In genomic region chr12:112008918-112009317, GRCh38 we compare ENCODE assay signal across 16 cellular contexts.
"Had no signal": no experiment of that assay in that cellular context is flagged by ENCODE, and none has a peak within 500 bp of the region (broad histone marks: within the 10 kb centered on the region; RNA-seq: fewer than 3 reads in every experiment).

No MANE protein-coding gene starts in this region.

- H3K4me3 ChIP-seq: heart left ventricle, ovary, stomach, testis had no signal

- H3K9me3 ChIP-seq: heart left ventricle, ovary, stomach, testis had no signal

- ATAC-seq: activated CD8-positive, alpha-beta memory T cell treated with anti-CD3 and anti-CD28 coated beads, Interleukin-2, amount 10 ng/mL, durations not matched to agents 7 days and 5 days; activated naive CD4-positive, alpha-beta T cell treated with anti-CD3 and anti-CD28 coated beads, Interleukin-2, amount 50 U/mL, for 72 hours; activated T-cell treated with anti-CD3 and anti-CD28 coated beads, Interleukin-2, amount 50 U/mL, for 4 hours; effector memory CD8-positive, alpha-beta T cell; heart left ventricle had no signal

- DNase-seq: activated CD4-positive, alpha-beta T cell treated with anti-CD3 and anti-CD28 coated beads, Interleukin-2, amount 50 U/mL, for 1 hour; activated CD8-positive, alpha-beta memory T cell treated with anti-CD3 and anti-CD28 coated beads, Interleukin-2, amount 10 ng/mL, durations not matched to agents 7 days and 5 days; activated effector memory CD4-positive, alpha-beta T cell treated with Interleukin-2 at 50 U/mL for 16 hours; activated T-cell treated with anti-CD3 and anti-CD28 coated beads, Interleukin-2, amount 50 U/mL, for 4 hours; anterior cingulate cortex; effector memory CD8-positive, alpha-beta T cell; foreskin melanocyte; heart left ventricle; ovary; stimulated activated CD4-positive, alpha-beta T cell treated with anti-CD3 and anti-CD28 coated beads, Interleukin-1b, Interleukin-23, amount 100 ng/mL, for 48 hours; stomach; testis had no signal

- H3K9me3 Mint-ChIP-seq: activated naive CD4-positive, alpha-beta T cell treated with anti-CD3 and anti-CD28 coated beads, Interleukin-2, amount 50 U/mL, for 72 hours; activated T-cell treated with anti-CD3 and anti-CD28 coated beads, Interleukin-2, amount 50 U/mL, for 4 hours; dendritic cell treated with granulocyte-macrophage colony-stimulating factor and Interleukin-4, amounts not matched to agents 40 ng/mL and 50 ng/mL, for 4 days; effector memory CD8-positive, alpha-beta T cell; T-helper 2 cell treated with Interferon-gamma antibody and Interleukin-4, amounts not matched to agents 5 μg/mL and 100 μg/mL, for 36 hours had no signal

- H3K27me3 Mint-ChIP-seq: activated CD8-positive, alpha-beta memory T cell treated with anti-CD3 and anti-CD28 coated beads, Interleukin-2, amount 10 ng/mL, durations not matched to agents 7 days and 5 days; dendritic cell treated with granulocyte-macrophage colony-stimulating factor and Interleukin-4, amounts not matched to agents 40 ng/mL and 50 ng/mL, for 4 days; effector memory CD8-positive, alpha-beta T cell had no signal

- H3K4me3 Mint-ChIP-seq: activated CD8-positive, alpha-beta memory T cell treated with anti-CD3 and anti-CD28 coated beads, Interleukin-2, amount 10 ng/mL, durations not matched to agents 7 days and 5 days; activated T-cell treated with anti-CD3 and anti-CD28 coated beads, Interleukin-2, amount 50 U/mL, for 4 hours; dendritic cell treated with granulocyte-macrophage colony-stimulating factor and Interleukin-4, amounts not matched to agents 40 ng/mL and 50 ng/mL, for 4 days; effector memory CD8-positive, alpha-beta T cell; T-helper 2 cell treated with Interferon-gamma antibody and Interleukin-4, amounts not matched to agents 5 μg/mL and 100 μg/mL, for 36 hours had no signal

- H3K36me3 ChIP-seq: ovary, stomach had no signal

- H3K27me3 ChIP-seq: heart left ventricle, ovary, stomach, testis had no signal

- H3K27ac ChIP-seq: epithelial cell of prostate, heart left ventricle, ovary, testis had no signal

- H3K27ac Mint-ChIP-seq: activated CD8-positive, alpha-beta memory T cell treated with anti-CD3 and anti-CD28 coated beads, Interleukin-2, amount 10 ng/mL, durations not matched to agents 7 days and 5 days; activated naive CD4-positive, alpha-beta T cell treated with anti-CD3 and anti-CD28 coated beads, Interleukin-2, amount 50 U/mL, for 72 hours; dendritic cell treated with granulocyte-macrophage colony-stimulating factor and Interleukin-4, amounts not matched to agents 40 ng/mL and 50 ng/mL, for 4 days; T-helper 2 cell treated with Interferon-gamma antibody and Interleukin-4, amounts not matched to agents 5 μg/mL and 100 μg/mL, for 36 hours had no signal
